23 cellular contexts compared by ENCODE assay signal in genomic region chr5:85590764-85591163, GRCh38.
"Had no signal": no experiment of that assay in that cellular context is flagged by ENCODE, and none has a peak within 500 bp of the region (broad histone marks: within the 10 kb centered on the region; RNA-seq: fewer than 3 reads in every experiment).

No MANE protein-coding gene starts in this region.

- H3K27ac Mint-ChIP-seq: mesothelial cell of epicardium; naive B cell; natural killer cell; nephron progenitor cell; neural progenitor cell; stimulated activated effector memory CD8-positive, alpha-beta T cell treated with anti-CD3 and anti-CD28 coated beads, Interleukin-12 subunit alpha, Interleukin-12 subunit beta, amount 100 ng/mL, for 72 hours; stimulated activated naive CD8-positive, alpha-beta T cell treated with anti-CD3 and anti-CD28 coated beads, Interleukin-15, Interleukin-2, amounts not matched to agents 100 ng/mL and 50 ng/mL, for 24 hours had no signal

- H3K4me3 ChIP-seq: heart right ventricle, hepatocyte, lung, neural progenitor cell, psoas muscle, skin epidermis, suprapubic skin, thoracic aorta, tibial artery, upper lobe of right lung had no signal

- H3K4me1 Mint-ChIP-seq: naive B cell; natural killer cell; neural progenitor cell; stimulated activated effector memory CD8-positive, alpha-beta T cell treated with anti-CD3 and anti-CD28 coated beads, Interleukin-12 subunit alpha, Interleukin-12 subunit beta, amount 100 ng/mL, for 72 hours had no signal

- H3K4me3 Mint-ChIP-seq: mesothelial cell of epicardium; naive B cell; natural killer cell; nephron progenitor cell; neural progenitor cell; stimulated activated effector memory CD8-positive, alpha-beta T cell treated with anti-CD3 and anti-CD28 coated beads, Interleukin-12 subunit alpha, Interleukin-12 subunit beta, amount 100 ng/mL, for 72 hours; stimulated activated naive CD8-positive, alpha-beta T cell treated with anti-CD3 and anti-CD28 coated beads, Interleukin-15, Interleukin-2, amounts not matched to agents 100 ng/mL and 50 ng/mL, for 24 hours had no signal

- H3K27me3 Mint-ChIP-seq: naive B cell; stimulated activated naive CD8-positive, alpha-beta T cell treated with anti-CD3 and anti-CD28 coated beads, Interleukin-15, Interleukin-2, amounts not matched to agents 100 ng/mL and 50 ng/mL, for 24 hours had no signal

- H3K27me3 ChIP-seq: heart right ventricle, hepatocyte, neural progenitor cell, neutrophil, suprapubic skin, tibial artery, upper lobe of right lung had no signal

- H3K36me3 Mint-ChIP-seq: mesothelial cell of epicardium; naive B cell; natural killer cell; neural progenitor cell; stimulated activated effector memory CD8-positive, alpha-beta T cell treated with anti-CD3 and anti-CD28 coated beads, Interleukin-12 subunit alpha, Interleukin-12 subunit beta, amount 100 ng/mL, for 72 hours had no signal

- H3K9me3 ChIP-seq: neutrophil, psoas muscle, thoracic aorta, tibial artery, upper lobe of right lung had no signal

- H3K27ac ChIP-seq: heart right ventricle, hepatocyte, neural progenitor cell, neutrophil, parathyroid adenoma, psoas muscle, skin epidermis, suprapubic skin, thoracic aorta, tibial artery, upper lobe of right lung had no signal

- H3K4me1 ChIP-seq: neural progenitor cell, parathyroid adenoma, psoas muscle, suprapubic skin, upper lobe of right lung had no signal

- DNase-seq: heart right ventricle; naive B cell; natural killer cell; nephron progenitor cell; occipital lobe; psoas muscle; stimulated activated CD4-positive, alpha-beta T cell treated with anti-CD3 and anti-CD28 coated beads, Interleukin-12 subunit alpha, Interleukin-12 subunit beta, amount 100 ng/mL, for 4 hours; stimulated activated CD4-positive, alpha-beta T cell treated with anti-CD3 and anti-CD28 coated beads, Interleukin-4, amount 100 ng/mL, for 24 hours; stimulated activated naive CD4-positive, alpha-beta T cell; tibial artery; trophoblast cell had no signal

- H3K36me3 ChIP-seq: heart right ventricle, neural progenitor cell, neutrophil, suprapubic skin, thoracic aorta, tibial artery, upper lobe of right lung had no signal
